1 cellular context compared by ENCODE assay signal in genomic region chr2:162258169-162258568, GRCh38.
TF ChIP-seq lines count a peak whose summit lies in the region.

No MANE protein-coding gene starts in this region.

TF ChIP-seq in HepG2, 621 proteins besides CTCF, POLR2A, EP300 and RAD21:
- TF ChIP-seq MAFK (conservative IDR thresholded peaks at IDR 0.05 in 1 of 2, IDR thresholded peaks at IDR 0.05 in 1 of 2; ENCODE audit: low read length in 2 of 2): no peak
- no peak for TF ChIP-seq THYN1 (CRISPR knock-in tag; IDR thresholded peaks at IDR 0.05; ENCODE audit: borderline replicate concordance, low read depth)
- TF ChIP-seq ZNF24 (IDR thresholded peaks at IDR 0.05): no peak
- no peak for TF ChIP-seq ZNF235 (CRISPR knock-in tag; IDR thresholded peaks at IDR 0.05; ENCODE audit: borderline replicate concordance)
- no peak for TF ChIP-seq PRDM4 (CRISPR knock-in tag; IDR thresholded peaks at IDR 0.05; ENCODE audit: borderline replicate concordance)
- TF ChIP-seq BORCS8-MEF2B (CRISPR knock-in tag; IDR thresholded peaks at IDR 0.05): no peak
- TF ChIP-seq ZNF432 (CRISPR knock-in tag; IDR thresholded peaks at IDR 0.05; ENCODE audit: borderline replicate concordance): no peak
- no peak for TF ChIP-seq NR0B2 (CRISPR knock-in tag; IDR thresholded peaks at IDR 0.05)
- no peak for TF ChIP-seq KLF9 (CRISPR knock-in tag; IDR thresholded peaks at IDR 0.05; ENCODE audit: low read depth)
- TF ChIP-seq ELK4 (CRISPR knock-in tag; IDR thresholded peaks at IDR 0.05; ENCODE audit: borderline replicate concordance): no peak
- no peak for TF ChIP-seq ZBTB39 (CRISPR knock-in tag; IDR thresholded peaks at IDR 0.05)
- no peak for TF ChIP-seq ZNF704 (CRISPR knock-in tag; IDR thresholded peaks at IDR 0.05; ENCODE audit: borderline replicate concordance)
- no peak for TF ChIP-seq ETS1 (CRISPR knock-in tag; IDR thresholded peaks at IDR 0.05)
- no peak for TF ChIP-seq DMTF1 (CRISPR knock-in tag; IDR thresholded peaks at IDR 0.05)
